14 cellular contexts compared by ENCODE assay signal in genomic region chr10:74289956-74290355, GRCh38.
A peak's percentile ranks its signal among the peaks of the same experiment; 100 is the strongest.
DNase-seq lines count a peak whose midpoint lies in the region; ATAC-seq, FAIRE-seq and TF ChIP-seq lines count a peak whose summit lies in the region.
"Had no signal": no experiment of that assay in that cellular context is flagged by ENCODE, and none has a peak within 500 bp of the region (broad histone marks: within the 10 kb centered on the region; RNA-seq: fewer than 3 reads in every experiment).

No MANE protein-coding gene starts in this region.

- peaks cover 3% of the 10 kb centered on the region for H3K9me3 Mint-ChIP-seq in activated T-cell treated with anti-CD3 and anti-CD28 coated beads, Interleukin-2, amount 50 U/mL, for 24 hours
- peaks cover 7% of the 10 kb centered on the region for H3K9me3 Mint-ChIP-seq in astrocyte (ENCODE audit: unreplicated experiment)
- peaks cover 6% of the 10 kb centered on the region for H3K9me3 Mint-ChIP-seq in activated CD8-positive, alpha-beta memory T cell treated with anti-CD3 and anti-CD28 coated beads, Interleukin-2, amount 10 ng/mL, durations not matched to agents 7 days and 5 days (ENCODE audit: low read depth)

- FAIRE-seq in astrocyte (lab: Jason Lieb, UNC) = no peak

- H3K4me1 Mint-ChIP-seq in activated T-cell treated with anti-CD3 and anti-CD28 coated beads, Interleukin-2, amount 50 U/mL, for 24 hours (ENCODE audit: low read depth) = peaks cover 29% of the 10 kb centered on the region
- H3K4me1 Mint-ChIP-seq in astrocyte (ENCODE audit: low read depth, unreplicated experiment) = peaks cover 31% of the 10 kb centered on the region
- peaks cover 4% of the 10 kb centered on the region for H3K4me1 Mint-ChIP-seq in activated CD8-positive, alpha-beta memory T cell treated with anti-CD3 and anti-CD28 coated beads, Interleukin-2, amount 10 ng/mL, durations not matched to agents 7 days and 5 days

- H3K9me3 ChIP-seq in astrocyte (ENCODE audit: insufficient read depth, low read depth, low read length) (no peaks in the 10 kb centered on the region), tibial artery (no peaks in the 10 kb centered on the region)

- H3K27me3 ChIP-seq in astrocyte (ENCODE audit: insufficient read depth, low read length) (no peaks in the 10 kb centered on the region), tibial artery (no peaks in the 10 kb centered on the region)

- TF ChIP-seq CTCF in astrocyte (IDR thresholded peaks at IDR 0.05; ENCODE audit: insufficient read depth, low read depth, low read length) = no peak
- TF ChIP-seq CTCF in tibial artery (IDR thresholded peaks at IDR 0.05) = no peak

- no peak for DNase-seq in activated T-cell treated with anti-CD3 and anti-CD28 coated beads, Interleukin-2, amount 50 U/mL, for 24 hours
- no peak for DNase-seq in activated T-cell treated with anti-CD3 and anti-CD28 coated beads for 4 hours
- DNase-seq in astrocyte (ENCODE audit: low read depth) = peak; percentile 21
- peak; percentile 17 for DNase-seq in medulla oblongata (ENCODE audit: extremely low spot score)
- DNase-seq in tibial artery = no peak
- DNase-seq in activated CD8-positive, alpha-beta memory T cell treated with anti-CD3 and anti-CD28 coated beads, Interleukin-2, amount 10 ng/mL, durations not matched to agents 7 days and 5 days = no peak
- DNase-seq: activated CD4-positive, alpha-beta T cell treated with anti-CD3 and anti-CD28 coated beads, Interleukin-2, amount 50 U/mL, for 48 hours; amygdala; H7; NCI-H526 treated with DMSO at 0.1 percent for 48 hours; SIG-M5 had no signal

- no peaks in the 10 kb centered on the region for H3K27me3 Mint-ChIP-seq in activated T-cell treated with anti-CD3 and anti-CD28 coated beads, Interleukin-2, amount 50 U/mL, for 24 hours
- no peaks in the 10 kb centered on the region for H3K27me3 Mint-ChIP-seq in astrocyte (ENCODE audit: low read depth, unreplicated experiment)
- no peaks in the 10 kb centered on the region for H3K27me3 Mint-ChIP-seq in activated CD8-positive, alpha-beta memory T cell treated with anti-CD3 and anti-CD28 coated beads, Interleukin-2, amount 10 ng/mL, durations not matched to agents 7 days and 5 days

- H3K4me2 ChIP-seq in astrocyte (ENCODE audit: low read length) = peak overlapping the region; percentile 78

- no peak overlapping the region for H3K4me3 Mint-ChIP-seq in activated T-cell treated with anti-CD3 and anti-CD28 coated beads, Interleukin-2, amount 50 U/mL, for 24 hours
- no peak overlapping the region for H3K4me3 Mint-ChIP-seq in astrocyte (ENCODE audit: unreplicated experiment)
- H3K4me3 Mint-ChIP-seq in activated CD8-positive, alpha-beta memory T cell treated with anti-CD3 and anti-CD28 coated beads, Interleukin-2, amount 10 ng/mL, durations not matched to agents 7 days and 5 days = no peak overlapping the region

- no peak for ATAC-seq in GM21737 (IDR thresholded peaks at IDR 0.05; ENCODE audit: unreplicated experiment)
- no peak for ATAC-seq in activated CD8-positive, alpha-beta memory T cell treated with anti-CD3 and anti-CD28 coated beads, Interleukin-2, amount 10 ng/mL, durations not matched to agents 7 days and 5 days
- no peak for ATAC-seq in HG03095 (IDR thresholded peaks at IDR 0.05; ENCODE audit: unreplicated experiment)

- peak overlapping the region; percentile 49 for H2AFZ ChIP-seq in astrocyte (ENCODE audit: low read depth, low read length)

- peak overlapping the region; percentile 47 for H3K27ac Mint-ChIP-seq in activated T-cell treated with anti-CD3 and anti-CD28 coated beads, Interleukin-2, amount 50 U/mL, for 24 hours
- no peak overlapping the region for H3K27ac Mint-ChIP-seq in astrocyte (ENCODE audit: unreplicated experiment)
- H3K27ac Mint-ChIP-seq in activated CD8-positive, alpha-beta memory T cell treated with anti-CD3 and anti-CD28 coated beads, Interleukin-2, amount 10 ng/mL, durations not matched to agents 7 days and 5 days = no peak overlapping the region

- H3K4me3 ChIP-seq in astrocyte (ENCODE audit: insufficient read depth, low read depth, low read length) (no peak overlapping the region), tibial artery (no peak overlapping the region)

- H3K27ac ChIP-seq in astrocyte (ENCODE audit: low read depth, low read length) (peak overlapping the region; percentile 72), tibial artery (peak overlapping the region; percentile 75 to 77)
- H3K27ac ChIP-seq: epithelial cell of prostate had no signal

- no peaks in the 10 kb centered on the region for H3K36me3 ChIP-seq in astrocyte (ENCODE audit: insufficient read depth, low read length)
- H3K36me3 ChIP-seq in tibial artery = no peaks in the 10 kb centered on the region

- peaks cover 6% of the 10 kb centered on the region for H3K79me2 ChIP-seq in astrocyte (ENCODE audit: insufficient read depth, low read length)

- CTCF ChIA-PET in activated CD8-positive, alpha-beta memory T cell treated with anti-CD3 and anti-CD28 coated beads, Interleukin-2, amount 10 ng/mL, durations not matched to agents 7 days and 5 days (lab: Charles Lee) = no interaction called here

- peak overlapping the region; percentile 70 for H3K9ac ChIP-seq in astrocyte (ENCODE audit: low read length)

- peaks cover 21% of the 10 kb centered on the region for H3K36me3 Mint-ChIP-seq in activated T-cell treated with anti-CD3 and anti-CD28 coated beads, Interleukin-2, amount 50 U/mL, for 24 hours (ENCODE audit: low read depth)
- H3K36me3 Mint-ChIP-seq in astrocyte (ENCODE audit: low read depth, unreplicated experiment) = peaks cover 10% of the 10 kb centered on the region
- H3K36me3 Mint-ChIP-seq in activated CD8-positive, alpha-beta memory T cell treated with anti-CD3 and anti-CD28 coated beads, Interleukin-2, amount 10 ng/mL, durations not matched to agents 7 days and 5 days = peaks cover 17% of the 10 kb centered on the region

- intact Hi-C loops in tibial artery (cut with DNase I; ENCODE audit: low total_unique reads) = loop anchor here (10.0 kb wide), 1 partner anchor 545 kb away; no protein-coding TSS in a partner anchor

- H4K20me1 ChIP-seq in astrocyte (ENCODE audit: insufficient read depth, low read length) = no peaks in the 10 kb centered on the region

- H3K4me1 ChIP-seq in astrocyte (ENCODE audit: insufficient read depth, low read length) (peaks cover 31% of the 10 kb centered on the region), tibial artery (peaks cover 0 to 61% (median 14%) of the 10 kb centered on the region in 4 donors)

Comparison
In these comparisons a context has a peak if more than half of its experiments do, and no peak if none do; other contexts are left out.
1. DNase-seq: peak in astrocyte (single experiment) and medulla oblongata (single experiment); none in activated T-cell treated with anti-CD3 and anti-CD28 coated beads, Interleukin-2, amount 50 U/mL, for 24 hours (single experiment), activated T-cell treated with anti-CD3 and anti-CD28 coated beads for 4 hours (single experiment), tibial artery (0 of 2) and activated CD8-positive, alpha-beta memory T cell treated with anti-CD3 and anti-CD28 coated beads, Interleukin-2, amount 10 ng/mL, durations not matched to agents 7 days and 5 days (single experiment).